Comparison of ENCODE assay signal across 13 cellular contexts in genomic region chr7:159012353-159013069, GRCh38.
DNase-seq lines count a peak whose midpoint lies in the region; ATAC-seq and TF ChIP-seq lines count a peak whose summit lies in the region.
"Had no signal": no experiment of that assay in that cellular context is flagged by ENCODE, and none has a peak within 500 bp of the region (broad histone marks: within the 10 kb centered on the region; RNA-seq: fewer than 3 reads in every experiment).

No MANE protein-coding gene starts in this region.

- ATAC-seq in PC-3 (peak; percentile 86), GM18498 (IDR thresholded peaks at IDR 0.05; ENCODE audit: unreplicated experiment) (no peak), HG02870 (IDR thresholded peaks at IDR 0.05; ENCODE audit: unreplicated experiment) (no peak)
- ATAC-seq: stimulated activated naive CD8-positive, alpha-beta T cell treated with anti-CD3 and anti-CD28 coated beads, Interleukin-15, amount 100 ng/mL, for 72 hours had no signal

- peak overlapping the region; percentile 18; the same call in 1 of the 2 replicates for H3K9ac ChIP-seq in PC-3 (ENCODE audit: low read length)

- CTCF ChIA-PET in PC-3 (lab: Charles Lee): no interaction called here
- CTCF ChIA-PET in activated naive CD4-positive, alpha-beta T cell treated with anti-CD3 and anti-CD28 coated beads, Interleukin-2, amount 10 ng/mL, durations not matched to agents 7 days and 5 days (lab: Charles Lee): no interaction called here

- H3K27ac ChIP-seq in PC-3 (ENCODE audit: low read length): peak overlapping the region; percentile 80

- peak overlapping the region; percentile 42 for H3K4me2 ChIP-seq in PC-3 (ENCODE audit: low read length)

- no peak for TF ChIP-seq CTCF in PC-3 (conservative IDR thresholded peaks at IDR 0.05; ENCODE audit: low read depth, low read length)

- H3K4me3 Mint-ChIP-seq in activated naive CD4-positive, alpha-beta T cell treated with anti-CD3 and anti-CD28 coated beads, Interleukin-2, amount 10 ng/mL, durations not matched to agents 7 days and 5 days: no peak overlapping the region
- H3K4me3 Mint-ChIP-seq: immature natural killer cell; stimulated activated naive CD8-positive, alpha-beta T cell treated with anti-CD3 and anti-CD28 coated beads, Interleukin-15, amount 100 ng/mL, for 72 hours had no signal

- H3K27me3 ChIP-seq in PC-3 (ENCODE audit: low read length): peaks cover 9% of the 10 kb centered on the region; the same call in 1 of the 2 replicates
- H3K27me3 ChIP-seq: BE2C had no signal

- no peak overlapping the region for H2AFZ ChIP-seq in PC-3 (ENCODE audit: low read length)

- H3K4me1 Mint-ChIP-seq in activated naive CD4-positive, alpha-beta T cell treated with anti-CD3 and anti-CD28 coated beads, Interleukin-2, amount 10 ng/mL, durations not matched to agents 7 days and 5 days: no peaks in the 10 kb centered on the region
- H3K4me1 Mint-ChIP-seq: immature natural killer cell had no signal

- intact Hi-C loops in PC-3 (cut with micrococcal nuclease): no loop called here

- H3K4me3 ChIP-seq in PC-3 (ENCODE audit: low read length): no peak overlapping the region

- H3K4me1 ChIP-seq in PC-3 (ENCODE audit: insufficient read depth, low read length): peaks cover 34% of the 10 kb centered on the region
- H3K4me1 ChIP-seq: BE2C had no signal

- H3K27me3 Mint-ChIP-seq in activated naive CD4-positive, alpha-beta T cell treated with anti-CD3 and anti-CD28 coated beads, Interleukin-2, amount 10 ng/mL, durations not matched to agents 7 days and 5 days: peaks cover 3% of the 10 kb centered on the region

- no peaks in the 10 kb centered on the region for H3K9me3 ChIP-seq in PC-3 (ENCODE audit: low read length)
- H3K9me3 ChIP-seq: BE2C had no signal

- no peak overlapping the region for H3K27ac Mint-ChIP-seq in activated naive CD4-positive, alpha-beta T cell treated with anti-CD3 and anti-CD28 coated beads, Interleukin-2, amount 10 ng/mL, durations not matched to agents 7 days and 5 days

- no peaks in the 10 kb centered on the region for H3K36me3 Mint-ChIP-seq in activated naive CD4-positive, alpha-beta T cell treated with anti-CD3 and anti-CD28 coated beads, Interleukin-2, amount 10 ng/mL, durations not matched to agents 7 days and 5 days
- H3K36me3 Mint-ChIP-seq: immature natural killer cell had no signal

- no peaks in the 10 kb centered on the region for H3F3A ChIP-seq in PC-3 (ENCODE audit: low read length, unreplicated experiment)

- no peaks in the 10 kb centered on the region for H3K9me3 Mint-ChIP-seq in activated naive CD4-positive, alpha-beta T cell treated with anti-CD3 and anti-CD28 coated beads, Interleukin-2, amount 10 ng/mL, durations not matched to agents 7 days and 5 days
- H3K9me3 Mint-ChIP-seq: immature natural killer cell; stimulated activated naive CD8-positive, alpha-beta T cell treated with anti-CD3 and anti-CD28 coated beads, Interleukin-15, amount 100 ng/mL, for 72 hours had no signal

- H3K9me2 ChIP-seq in PC-3 (replicated peaks; ENCODE audit: low read length): no peaks in the 10 kb centered on the region

- POLR2A ChIA-PET in PC-3 (lab: Charles Lee; ENCODE audit: unreplicated experiment): no interaction called here

- no peaks in the 10 kb centered on the region for H4K20me1 ChIP-seq in PC-3 (ENCODE audit: low read length)

- H3K36me3 ChIP-seq in PC-3 (ENCODE audit: low read depth, low read length): no peaks in the 10 kb centered on the region
- H3K36me3 ChIP-seq: BE2C had no signal

- H3K79me2 ChIP-seq in PC-3 (ENCODE audit: low read length): no peaks in the 10 kb centered on the region

- DNase-seq in C1 segment of cervical spinal cord (lab: John Stamatoyannopoulos, UW) (peak in 9 of 14 donors; percentile 12 to 70 (median 40)), PC-3 (peak; percentile 67), globus pallidus (ENCODE audit: low spot score) (peak; percentile 70), pons (ENCODE audit: low spot score) (peak; percentile 34), T1000 (lab: John Stamatoyannopoulos, UW) (no peak)
- no peak for DNase-seq in activated naive CD4-positive, alpha-beta T cell treated with anti-CD3 and anti-CD28 coated beads, Interleukin-2, amount 10 ng/mL, durations not matched to agents 7 days and 5 days
- DNase-seq: BE2C; immature natural killer cell; NCI-H226; stimulated activated naive CD8-positive, alpha-beta T cell treated with anti-CD3 and anti-CD28 coated beads, Interleukin-15, amount 100 ng/mL, for 72 hours; T-helper 2 cell had no signal

- BruUV-seq in PC-3 (replicated peaks; lab: Mats Ljungman, UMichigan): no TSS peak

Comparison
In these comparisons a context has a peak if more than half of its experiments do, and no peak if none do; other contexts are left out.
1. DNase-seq: peak in C1 segment of cervical spinal cord (9 of 14), PC-3 (single experiment), globus pallidus (single experiment) and pons (single experiment); none in activated naive CD4-positive, alpha-beta T cell treated with anti-CD3 and anti-CD28 coated beads, Interleukin-2, amount 10 ng/mL, durations not matched to agents 7 days and 5 days (single experiment) and T1000 (single experiment).